ENCODE assay signal across 28 cellular contexts in genomic region chr10:31013331-31013730, GRCh38.
"Had no signal": no experiment of that assay in that cellular context is flagged by ENCODE, and none has a peak within 500 bp of the region (broad histone marks: within the 10 kb centered on the region; RNA-seq: fewer than 3 reads in every experiment).

No MANE protein-coding gene starts in this region.

- H3K4me1 Mint-ChIP-seq: natural killer cell; stimulated activated naive B cell treated with anti-CD40 and anti-IgM and Interleukin-4, amounts not matched to agents 10 μg/mL and 1 μg/mL and 100 μg/mL, for 72 hours had no signal

- ATAC-seq: left cardiac atrium; left lobe of liver; left ventricle myocardium superior; lower lobe of right lung; natural killer cell; psoas muscle; sciatic nerve; stimulated activated naive B cell treated with anti-CD40 and anti-IgM and Interleukin-4, amounts not matched to agents 10 μg/mL and 1 μg/mL and 100 μg/mL, for 72 hours; upper lobe of right lung had no signal

- H3K4me1 ChIP-seq: upper lobe of right lung, uterus had no signal

- H3K9me3 ChIP-seq: lower lobe of right lung, psoas muscle, right atrium auricular region, suprapubic skin, transverse colon, upper lobe of right lung, uterus had no signal

- H3K27ac Mint-ChIP-seq: natural killer cell; stimulated activated naive B cell treated with anti-CD40 and anti-IgM and Interleukin-4, amounts not matched to agents 10 μg/mL and 1 μg/mL and 100 μg/mL, for 72 hours; stimulated activated naive CD8-positive, alpha-beta T cell treated with anti-CD3 and anti-CD28 coated beads, Interleukin-15, Interleukin-2, amounts not matched to agents 100 ng/mL and 50 ng/mL, for 24 hours had no signal

- H3K79me2 ChIP-seq: parathyroid adenoma had no signal

- H2AFZ ChIP-seq: parathyroid adenoma had no signal

- H3K36me3 Mint-ChIP-seq: natural killer cell had no signal

- H3K9ac ChIP-seq: parathyroid adenoma had no signal

- FAIRE-seq: keratinocyte had no signal

- H3K9me3 Mint-ChIP-seq: natural killer cell; stimulated activated naive CD8-positive, alpha-beta T cell treated with anti-CD3 and anti-CD28 coated beads, Interleukin-15, Interleukin-2, amounts not matched to agents 100 ng/mL and 50 ng/mL, for 24 hours had no signal

- H3K27me3 ChIP-seq: right atrium auricular region, suprapubic skin, transverse colon, upper lobe of right lung, uterus had no signal

- DNase-seq: head of caudate nucleus; hippocampal formation; kidney glomerular epithelial cell; left cardiac atrium; left ventricle myocardium superior; lower lobe of right lung; mesendoderm; naive B cell; natural killer cell; nucleus accumbens; psoas muscle; stimulated activated CD4-positive, alpha-beta T cell treated with anti-CD3 and anti-CD28 coated beads, Interleukin-12 subunit alpha, Interleukin-12 subunit beta, amount 100 ng/mL, for 4 hours; stimulated activated CD4-positive, alpha-beta T cell treated with anti-CD3 and anti-CD28 coated beads, Interleukin-15, amount 100 ng/mL, for 24 hours; stimulated activated CD4-positive, alpha-beta T cell treated with anti-CD3 and anti-CD28 coated beads, Interleukin-2, amount 100 ng/mL, for 24 hours; stimulated activated CD4-positive, alpha-beta T cell treated with anti-CD3 and anti-CD28 coated beads, Interleukin-4, amount 100 ng/mL, for 1 hour; stimulated activated naive B cell treated with anti-CD40 and anti-IgM and Interleukin-4, amounts not matched to agents 10 μg/mL and 1 μg/mL and 100 μg/mL, for 72 hours; transverse colon; upper lobe of right lung; uterus had no signal

- H3K36me3 ChIP-seq: lower lobe of right lung, right atrium auricular region, suprapubic skin, transverse colon, upper lobe of right lung, uterus had no signal

- H3K27me3 Mint-ChIP-seq: naive B cell; stimulated activated naive B cell treated with anti-CD40 and anti-IgM and Interleukin-4, amounts not matched to agents 10 μg/mL and 1 μg/mL and 100 μg/mL, for 72 hours; stimulated activated naive CD8-positive, alpha-beta T cell treated with anti-CD3 and anti-CD28 coated beads, Interleukin-15, Interleukin-2, amounts not matched to agents 100 ng/mL and 50 ng/mL, for 24 hours had no signal

- H3K4me3 ChIP-seq: lower lobe of right lung, psoas muscle, right atrium auricular region, skin epidermis, suprapubic skin, transverse colon, upper lobe of right lung, uterus had no signal

- H3K27ac ChIP-seq: lower lobe of right lung, parathyroid adenoma, right atrium auricular region, skin epidermis, suprapubic skin, transverse colon, upper lobe of right lung had no signal

- H3K4me3 Mint-ChIP-seq: mesothelial cell of epicardium; naive B cell; natural killer cell; stimulated activated naive B cell treated with anti-CD40 and anti-IgM and Interleukin-4, amounts not matched to agents 10 μg/mL and 1 μg/mL and 100 μg/mL, for 72 hours; stimulated activated naive CD8-positive, alpha-beta T cell treated with anti-CD3 and anti-CD28 coated beads, Interleukin-15, Interleukin-2, amounts not matched to agents 100 ng/mL and 50 ng/mL, for 24 hours had no signal
